Comparison of ENCODE assay signal across 8 cellular contexts in genomic region chr14:24332094-24332983, GRCh38. TPM values are rescaled to one million over a fixed set of nuclear protein-coding genes. Genes with fewer than 3 reads are reported as not detected.
DNase-seq lines count a peak whose midpoint lies in the region; ATAC-seq and TF ChIP-seq lines count a peak whose summit lies in the region.

No MANE protein-coding gene starts in this region.

- H3K27me3 ChIP-seq in BE2C (peaks cover 51% of the 10 kb centered on the region), ectodermal cell (ENCODE audit: control insufficient read depth, insufficient read depth, low read length, poor library complexity, severe bottlenecking) (peaks cover 82% of the 10 kb centered on the region), mesendoderm (ENCODE audit: insufficient read depth, low read length, poor library complexity) (peaks cover 22% of the 10 kb centered on the region)

- no peaks in the 10 kb centered on the region for H3K79me1 ChIP-seq in mesendoderm (ENCODE audit: low read length)

- H3K23ac ChIP-seq in mesendoderm (ENCODE audit: low read length): no peak overlapping the region

- peak overlapping the region; percentile 36 for H3K4me2 ChIP-seq in mesendoderm (ENCODE audit: low read length)

- no peak overlapping the region for H4K8ac ChIP-seq in mesendoderm (ENCODE audit: low read depth, low read length)

- H2BK5ac ChIP-seq in mesendoderm (ENCODE audit: low read length): no peak overlapping the region

- 7% methylated on average over 62 of the region's 62 CpGs for WGBS in ectodermal cell, 2 experiments
- no CpG with 5 or more reads among the region's 62 CpGs for WGBS in mesendoderm (ENCODE audit: extremely low coverage, insufficient coverage, low lambda C conversion rate)

- H3K4me3 Mint-ChIP-seq in activated CD4-positive, alpha-beta memory T cell treated with anti-CD3 and anti-CD28 coated beads for 36 hours: peak overlapping the region; percentile 78

- no peak overlapping the region for H2AK5ac ChIP-seq in mesendoderm (ENCODE audit: low read length)

- H3K36me3 ChIP-seq in BE2C (no peaks in the 10 kb centered on the region), ectodermal cell (ENCODE audit: control insufficient read depth, insufficient read depth, low read length) (no peaks in the 10 kb centered on the region), mesendoderm (ENCODE audit: control insufficient read depth, insufficient read depth, low read length) (no peaks in the 10 kb centered on the region)

- no peaks in the 10 kb centered on the region for H3K9me3 Mint-ChIP-seq in activated CD4-positive, alpha-beta memory T cell treated with anti-CD3 and anti-CD28 coated beads for 36 hours

- H3K4me1 Mint-ChIP-seq in activated CD4-positive, alpha-beta memory T cell treated with anti-CD3 and anti-CD28 coated beads for 36 hours (ENCODE audit: low read depth): peaks cover 47% of the 10 kb centered on the region

- peak overlapping the region; percentile 52 for H3K56ac ChIP-seq in mesendoderm (ENCODE audit: low read length)

- TF ChIP-seq CTCF in BE2C (IDR thresholded peaks at IDR 0.05; ENCODE audit: low read depth, low read length): peak; percentile 84

- peak overlapping the region; percentile 30 for H3K27ac Mint-ChIP-seq in activated CD4-positive, alpha-beta memory T cell treated with anti-CD3 and anti-CD28 coated beads for 36 hours

- no peaks in the 10 kb centered on the region for H3K9me3 ChIP-seq in BE2C
- no peaks in the 10 kb centered on the region for H3K9me3 ChIP-seq in ectodermal cell (ENCODE audit: control insufficient read depth, low read length)

- H3K27me3 Mint-ChIP-seq in activated CD4-positive, alpha-beta memory T cell treated with anti-CD3 and anti-CD28 coated beads for 36 hours: peaks cover 21% of the 10 kb centered on the region

- no peak overlapping the region for H3K18ac ChIP-seq in mesendoderm (ENCODE audit: low read length)

- DNase-seq in BE2C: peak; percentile 82
- DNase-seq in NCI-H524 treated with DMSO at 0.1 percent for 48 hours (lab: John Stamatoyannopoulos, UW): peak; percentile 69
- DNase-seq in activated CD4-positive, alpha-beta memory T cell treated with anti-CD3 and anti-CD28 coated beads for 36 hours: peak; percentile 89
- DNase-seq in mesendoderm: peak; percentile 79
- peak; percentile 55 to 69 for DNase-seq in stimulated activated CD8-positive, alpha-beta memory T cell treated with anti-CD3 and anti-CD28 coated beads, Interleukin-2, amount 100 ng/mL, for 1 hour (ENCODE audit: low read depth in 2 of 2)

- ATAC-seq in GM19023 (IDR thresholded peaks at IDR 0.05; ENCODE audit: unreplicated experiment) (peak; percentile 73), HG03175 (IDR thresholded peaks at IDR 0.05; ENCODE audit: unreplicated experiment) (peak; percentile 83)

- no peak overlapping the region for H3K4ac ChIP-seq in mesendoderm (ENCODE audit: low read depth, low read length)

- peak overlapping the region; percentile 30 for H3K9ac ChIP-seq in mesendoderm (ENCODE audit: low read length)

- no peak overlapping the region for H3K27ac ChIP-seq in ectodermal cell (ENCODE audit: insufficient read depth, low read depth, low read length, poor library complexity, severe bottlenecking)
- no peak overlapping the region for H3K27ac ChIP-seq in mesendoderm (ENCODE audit: low read depth, low read length)

- H3K4me1 ChIP-seq in BE2C: no peaks in the 10 kb centered on the region
- H3K4me1 ChIP-seq in ectodermal cell (ENCODE audit: control insufficient read depth, insufficient read depth, low read length): peaks cover 21% of the 10 kb centered on the region
- peaks cover 2% of the 10 kb centered on the region for H3K4me1 ChIP-seq in mesendoderm (ENCODE audit: control insufficient read depth, low read depth, low read length)

- intact Hi-C loops in activated CD4-positive, alpha-beta memory T cell treated with anti-CD3 and anti-CD28 coated beads for 36 hours (cut with micrococcal nuclease): loop anchor here (1.0 to 5.0 kb wide), 6 partner anchors 22 to 346 kb away; partner anchors contain the start of genes LTB4R, LTB4R2, NFATC4 and RABGGTA

- H3K36me3 Mint-ChIP-seq in activated CD4-positive, alpha-beta memory T cell treated with anti-CD3 and anti-CD28 coated beads for 36 hours: peaks cover 8% of the 10 kb centered on the region

- H3K4me3 ChIP-seq in BE2C (ENCODE audit: low read depth, low read length) (peak overlapping the region; percentile 21; the same call in 1 of the 2 replicates), ectodermal cell (ENCODE audit: insufficient read depth, low read depth, low read length) (peak overlapping the region; percentile 12), mesendoderm (ENCODE audit: low read length) (no peak overlapping the region)

- POLR2A ChIA-PET in activated CD4-positive, alpha-beta memory T cell treated with anti-CD3 and anti-CD28 coated beads for 36 hours (lab: Charles Lee): interaction anchor here (0.6 to 3.4 kb wide), 10 partner anchors 14 to 1403 kb away, joined by 3 to 67 read pairs (median 5); partner anchors contain the start of genes CBLN3, KHNYN, PRMT5 and SDR39U1

- no peak overlapping the region for H2BK15ac ChIP-seq in mesendoderm (replicated peaks; ENCODE audit: low read depth)

- H3K79me2 ChIP-seq in mesendoderm (ENCODE audit: control insufficient read depth, insufficient read depth, low read length): no peaks in the 10 kb centered on the region

- CTCF ChIA-PET in activated CD4-positive, alpha-beta memory T cell treated with anti-CD3 and anti-CD28 coated beads for 36 hours (lab: Charles Lee): interaction anchor here (0.6 to 25.4 kb wide), 28 partner anchors 12 to 242 kb away, joined by 3 to 968 read pairs (median 6); partner anchors contain the start of genes CBLN3, CIDEB, DCAF11 and KHNYN

- H2BK120ac ChIP-seq in mesendoderm (ENCODE audit: low read depth, low read length): no peak overlapping the region

- no peak overlapping the region for H4K5ac ChIP-seq in mesendoderm (ENCODE audit: low read length)

RNA-seq across cellular contexts. Expression of gene ADCY4, which starts 2.5 kb away (rescaled TPM):
- not detected for polyA plus RNA-seq in BE2C (2012; ENCODE audit: insufficient read depth, insufficient read length, low read depth)
- 1 to 10 TPM; 1.6 to 2.4 TPM for total RNA-seq in activated CD4-positive, alpha-beta memory T cell treated with anti-CD3 and anti-CD28 coated beads for 36 hours
- polyA plus RNA-seq in ectodermal cell (2013, experiment 1 of 4): not detected
- polyA plus RNA-seq in ectodermal cell (2013, experiment 2 of 4): not detected
- 0.16 TPM for polyA plus RNA-seq in ectodermal cell (2013, experiment 3 of 4)
- not detected for polyA plus RNA-seq in ectodermal cell (2013, experiment 4 of 4)
- 0.06 TPM for polyA plus RNA-seq in mesendoderm (2013, experiment 1 of 2)
- polyA plus RNA-seq in mesendoderm (2013, experiment 2 of 2): 0.08 TPM

RNA-seq across cellular contexts. Expression of gene RIPK3, which starts 7.5 kb away (rescaled TPM):
- polyA plus RNA-seq in BE2C (2012; ENCODE audit: insufficient read depth, insufficient read length, low read depth): not detected
- total RNA-seq in activated CD4-positive, alpha-beta memory T cell treated with anti-CD3 and anti-CD28 coated beads for 36 hours: 10 to 100 TPM; 11.0 to 11.8 TPM
- polyA plus RNA-seq in ectodermal cell (2013, experiment 1 of 4): not detected
- not detected for polyA plus RNA-seq in ectodermal cell (2013, experiment 2 of 4)
- not detected for polyA plus RNA-seq in ectodermal cell (2013, experiment 3 of 4)
- not detected for polyA plus RNA-seq in ectodermal cell (2013, experiment 4 of 4)
- 0.04 TPM for polyA plus RNA-seq in mesendoderm (2013, experiment 1 of 2)
- 0.11 TPM for polyA plus RNA-seq in mesendoderm (2013, experiment 2 of 2)

RNA-seq across cellular contexts. Expression of gene LTB4R, which starts 21.0 kb away (rescaled TPM):
- 103 TPM for polyA plus RNA-seq in BE2C (2012; ENCODE audit: insufficient read depth, insufficient read length, low read depth)
- total RNA-seq in activated CD4-positive, alpha-beta memory T cell treated with anti-CD3 and anti-CD28 coated beads for 36 hours: 10 to 100 TPM; 15.4 to 16.7 TPM
- 7.4 TPM for polyA plus RNA-seq in ectodermal cell (2013, experiment 1 of 4)
- polyA plus RNA-seq in ectodermal cell (2013, experiment 2 of 4): 7.6 TPM
- polyA plus RNA-seq in ectodermal cell (2013, experiment 3 of 4): 6.4 TPM
- 7.9 TPM for polyA plus RNA-seq in ectodermal cell (2013, experiment 4 of 4)
- 4.5 TPM for polyA plus RNA-seq in mesendoderm (2013, experiment 1 of 2)
- 4.4 TPM for polyA plus RNA-seq in mesendoderm (2013, experiment 2 of 2)

RNA-seq across cellular contexts. Expression of gene LTB4R2, which starts 22.4 kb away (rescaled TPM):
- 55.5 TPM for polyA plus RNA-seq in BE2C (2012; ENCODE audit: insufficient read depth, insufficient read length, low read depth)
- total RNA-seq in activated CD4-positive, alpha-beta memory T cell treated with anti-CD3 and anti-CD28 coated beads for 36 hours: 1 to 10 TPM; 9.4 to 9.6 TPM
- polyA plus RNA-seq in ectodermal cell (2013, experiment 1 of 4): 6.2 TPM
- 6.7 TPM for polyA plus RNA-seq in ectodermal cell (2013, experiment 2 of 4)
- polyA plus RNA-seq in ectodermal cell (2013, experiment 3 of 4): 5.9 TPM
- polyA plus RNA-seq in ectodermal cell (2013, experiment 4 of 4): 5.7 TPM
- polyA plus RNA-seq in mesendoderm (2013, experiment 1 of 2): 3.4 TPM
- polyA plus RNA-seq in mesendoderm (2013, experiment 2 of 2): 3.2 TPM

RNA-seq across cellular contexts. Expression of gene CIDEB, which starts 24.6 kb away (rescaled TPM):
- polyA plus RNA-seq in BE2C (2012; ENCODE audit: insufficient read depth, insufficient read length, low read depth): 9.7 TPM
- total RNA-seq in activated CD4-positive, alpha-beta memory T cell treated with anti-CD3 and anti-CD28 coated beads for 36 hours: 10 to 100 TPM; 22.6 to 25.8 TPM
- polyA plus RNA-seq in ectodermal cell (2013, experiment 1 of 4): not detected
- polyA plus RNA-seq in ectodermal cell (2013, experiment 2 of 4): not detected
- not detected for polyA plus RNA-seq in ectodermal cell (2013, experiment 3 of 4)
- polyA plus RNA-seq in ectodermal cell (2013, experiment 4 of 4): not detected
- polyA plus RNA-seq in mesendoderm (2013, experiment 1 of 2): not detected
- polyA plus RNA-seq in mesendoderm (2013, experiment 2 of 2): 0.03 TPM
